ENCODE assay signal across 21 cellular contexts in genomic region chr7:6462094-6462493, GRCh38.
"Had no signal": no experiment of that assay in that cellular context is flagged by ENCODE, and none has a peak within 500 bp of the region (broad histone marks: within the 10 kb centered on the region; RNA-seq: fewer than 3 reads in every experiment).

No MANE protein-coding gene starts in this region.

- H3K4me3 ChIP-seq: cardiac muscle cell, lower lobe of right lung, sigmoid colon, testis had no signal

- H3K4me1 ChIP-seq: foreskin keratinocyte, lower lobe of right lung, parathyroid adenoma, sigmoid colon, testis had no signal

- DNase-seq: activated B cell treated with CpG ODN at 0.5 μM for 24 hours; activated CD4-positive, alpha-beta memory T cell treated with anti-CD3 and anti-CD28 coated beads, Interleukin-2, amount 10 ng/mL, durations not matched to agents 7 days and 5 days; activated CD4-positive, alpha-beta T cell treated with anti-CD3 and anti-CD28 coated beads for 4 hours; activated CD8-positive, alpha-beta memory T cell treated with anti-CD3 and anti-CD28 coated beads, Interleukin-2, amount 10 ng/mL, durations not matched to agents 7 days and 5 days; dermis blood vessel endothelial cell; effector memory CD4-positive, alpha-beta T cell; foreskin keratinocyte; hypothalamus; islet precursor cell; lower lobe of right lung; sigmoid colon; stimulated activated CD4-positive, alpha-beta T cell treated with anti-CD3 and anti-CD28 coated beads, Interleukin-4, amount 100 ng/mL, for 24 hours; T-helper 9 cell; testis had no signal

- H3K27me3 ChIP-seq: cardiac muscle cell, foreskin keratinocyte, neutrophil, sigmoid colon, testis had no signal

- H3K27ac ChIP-seq: cardiac muscle cell, foreskin keratinocyte, lower lobe of right lung, neutrophil, parathyroid adenoma, sigmoid colon, testis had no signal

- H3K27ac Mint-ChIP-seq: activated B cell treated with CpG ODN at 0.5 μM for 24 hours; activated CD4-positive, alpha-beta memory T cell treated with anti-CD3 and anti-CD28 coated beads, Interleukin-2, amount 10 ng/mL, durations not matched to agents 7 days and 5 days; activated CD8-positive, alpha-beta memory T cell treated with anti-CD3 and anti-CD28 coated beads, Interleukin-2, amount 10 ng/mL, durations not matched to agents 7 days and 5 days; natural killer cell treated with Interleukin-12 subunit alpha and Interleukin-12 subunit beta and Interleukin-15 and Interleukin-18, amount 100 ng/mL, for 72 hours; stimulated activated effector memory CD8-positive, alpha-beta T cell treated with anti-CD3 and anti-CD28 coated beads, Interleukin-12 subunit alpha, Interleukin-12 subunit beta, amount 100 ng/mL, for 72 hours; type B pancreatic cell had no signal

- ATAC-seq: activated CD8-positive, alpha-beta memory T cell treated with anti-CD3 and anti-CD28 coated beads, Interleukin-2, amount 10 ng/mL, durations not matched to agents 7 days and 5 days; foreskin keratinocyte; lower lobe of right lung; natural killer cell treated with Interleukin-12 subunit alpha and Interleukin-12 subunit beta and Interleukin-15 and Interleukin-18, amount 100 ng/mL, for 72 hours; stimulated activated effector memory CD8-positive, alpha-beta T cell treated with anti-CD3 and anti-CD28 coated beads, Interleukin-12 subunit alpha, Interleukin-12 subunit beta, amount 100 ng/mL, for 72 hours had no signal

- H3K27me3 Mint-ChIP-seq: activated B cell treated with CpG ODN at 0.5 μM for 24 hours; activated CD4-positive, alpha-beta memory T cell treated with anti-CD3 and anti-CD28 coated beads, Interleukin-2, amount 10 ng/mL, durations not matched to agents 7 days and 5 days; activated CD8-positive, alpha-beta memory T cell treated with anti-CD3 and anti-CD28 coated beads, Interleukin-2, amount 10 ng/mL, durations not matched to agents 7 days and 5 days; activated naive CD8-positive, alpha-beta T cell; natural killer cell treated with Interleukin-12 subunit alpha and Interleukin-12 subunit beta and Interleukin-15 and Interleukin-18, amount 100 ng/mL, for 72 hours; type B pancreatic cell had no signal

- H3K9ac ChIP-seq: parathyroid adenoma had no signal

- H3K4me1 Mint-ChIP-seq: activated CD4-positive, alpha-beta memory T cell treated with anti-CD3 and anti-CD28 coated beads, Interleukin-2, amount 10 ng/mL, durations not matched to agents 7 days and 5 days; activated CD8-positive, alpha-beta memory T cell treated with anti-CD3 and anti-CD28 coated beads, Interleukin-2, amount 10 ng/mL, durations not matched to agents 7 days and 5 days; stimulated activated effector memory CD8-positive, alpha-beta T cell treated with anti-CD3 and anti-CD28 coated beads, Interleukin-12 subunit alpha, Interleukin-12 subunit beta, amount 100 ng/mL, for 72 hours had no signal

- H3K4me3 Mint-ChIP-seq: activated B cell treated with CpG ODN at 0.5 μM for 24 hours; activated CD4-positive, alpha-beta memory T cell treated with anti-CD3 and anti-CD28 coated beads, Interleukin-2, amount 10 ng/mL, durations not matched to agents 7 days and 5 days; activated CD8-positive, alpha-beta memory T cell treated with anti-CD3 and anti-CD28 coated beads, Interleukin-2, amount 10 ng/mL, durations not matched to agents 7 days and 5 days; activated naive CD8-positive, alpha-beta T cell; natural killer cell treated with Interleukin-12 subunit alpha and Interleukin-12 subunit beta and Interleukin-15 and Interleukin-18, amount 100 ng/mL, for 72 hours; stimulated activated effector memory CD8-positive, alpha-beta T cell treated with anti-CD3 and anti-CD28 coated beads, Interleukin-12 subunit alpha, Interleukin-12 subunit beta, amount 100 ng/mL, for 72 hours; type B pancreatic cell had no signal

- H3K9me3 ChIP-seq: lower lobe of right lung, neutrophil, sigmoid colon, testis had no signal

- H3K9me3 Mint-ChIP-seq: activated B cell treated with CpG ODN at 0.5 μM for 24 hours; activated CD4-positive, alpha-beta memory T cell treated with anti-CD3 and anti-CD28 coated beads, Interleukin-2, amount 10 ng/mL, durations not matched to agents 7 days and 5 days; natural killer cell treated with Interleukin-12 subunit alpha and Interleukin-12 subunit beta and Interleukin-15 and Interleukin-18, amount 100 ng/mL, for 72 hours; stimulated activated effector memory CD8-positive, alpha-beta T cell treated with anti-CD3 and anti-CD28 coated beads, Interleukin-12 subunit alpha, Interleukin-12 subunit beta, amount 100 ng/mL, for 72 hours had no signal
